In genomic region chr11:3080733-3081385, GRCh38 we compare ENCODE assay signal across 1 cellular context.
TF ChIP-seq lines count a peak whose summit lies in the region.

No MANE protein-coding gene starts in this region.

TF ChIP-seq in HEK293, 187 proteins besides CTCF, POLR2A, EP300 and RAD21 (continued from another document):
- TF ChIP-seq, protein P1, sequence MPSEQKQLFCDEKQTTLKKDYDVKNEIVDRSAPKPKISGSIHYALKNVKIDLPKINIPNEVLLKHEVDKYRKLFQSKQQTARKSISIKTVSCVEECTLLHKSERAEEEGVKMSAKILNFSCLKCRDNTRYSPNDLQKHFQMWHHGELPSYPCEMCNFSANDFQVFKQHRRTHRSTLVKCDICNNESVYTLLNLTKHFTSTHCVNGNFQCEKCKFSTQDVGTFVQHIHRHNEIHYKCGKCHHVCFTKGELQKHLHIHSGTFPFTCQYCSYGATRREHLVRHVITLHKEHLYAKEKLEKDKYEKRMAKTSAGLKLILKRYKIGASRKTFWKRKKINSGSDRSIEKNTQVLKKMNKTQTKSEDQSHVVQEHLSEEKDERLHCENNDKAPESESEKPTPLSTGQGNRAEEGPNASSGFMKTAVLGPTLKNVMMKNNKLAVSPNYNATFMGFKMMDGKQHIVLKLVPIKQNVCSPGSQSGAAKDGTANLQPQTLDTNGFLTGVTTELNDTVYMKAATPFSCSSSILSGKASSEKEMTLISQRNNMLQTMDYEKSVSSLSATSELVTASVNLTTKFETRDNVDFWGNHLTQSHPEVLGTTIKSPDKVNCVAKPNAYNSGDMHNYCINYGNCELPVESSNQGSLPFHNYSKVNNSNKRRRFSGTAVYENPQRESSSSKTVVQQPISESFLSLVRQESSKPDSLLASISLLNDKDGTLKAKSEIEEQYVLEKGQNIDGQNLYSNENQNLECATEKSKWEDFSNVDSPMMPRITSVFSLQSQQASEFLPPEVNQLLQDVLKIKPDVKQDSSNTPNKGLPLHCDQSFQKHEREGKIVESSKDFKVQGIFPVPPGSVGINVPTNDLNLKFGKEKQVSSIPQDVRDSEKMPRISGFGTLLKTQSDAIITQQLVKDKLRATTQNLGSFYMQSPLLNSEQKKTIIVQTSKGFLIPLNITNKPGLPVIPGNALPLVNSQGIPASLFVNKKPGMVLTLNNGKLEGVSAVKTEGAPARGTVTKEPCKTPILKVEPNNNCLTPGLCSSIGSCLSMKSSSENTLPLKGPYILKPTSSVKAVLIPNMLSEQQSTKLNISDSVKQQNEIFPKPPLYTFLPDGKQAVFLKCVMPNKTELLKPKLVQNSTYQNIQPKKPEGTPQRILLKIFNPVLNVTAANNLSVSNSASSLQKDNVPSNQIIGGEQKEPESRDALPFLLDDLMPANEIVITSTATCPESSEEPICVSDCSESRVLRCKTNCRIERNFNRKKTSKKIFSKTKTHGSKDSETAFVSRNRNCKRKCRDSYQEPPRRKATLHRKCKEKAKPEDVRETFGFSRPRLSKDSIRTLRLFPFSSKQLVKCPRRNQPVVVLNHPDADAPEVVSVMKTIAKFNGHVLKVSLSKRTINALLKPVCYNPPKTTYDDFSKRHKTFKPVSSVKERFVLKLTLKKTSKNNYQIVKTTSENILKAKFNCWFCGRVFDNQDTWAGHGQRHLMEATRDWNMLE (tag by site-specific recombination; conservative IDR thresholded peaks at IDR 0.05; ENCODE audit: low read depth), result no peak
